Comparison of ENCODE assay signal across 1 cellular context in genomic region chr1:145972580-145972979, GRCh38.
TF ChIP-seq lines count a peak whose summit lies in the region.

No MANE protein-coding gene starts in this region.

TF ChIP-seq in HepG2, 621 proteins besides CTCF, POLR2A, EP300 and RAD21 (continued from another document and continues in another):
- TF ChIP-seq SAP130 (CRISPR knock-in tag; IDR thresholded peaks at IDR 0.05; ENCODE audit: low read depth) = peak; percentile 45; the same call in 1 of the 2 replicates
- peak; percentile 55; the same call in 1 of the 2 replicates for TF ChIP-seq NR2C2 (CRISPR knock-in tag; IDR thresholded peaks at IDR 0.05; ENCODE audit: borderline replicate concordance)
- TF ChIP-seq FOXJ3 (CRISPR knock-in tag; IDR thresholded peaks at IDR 0.05; ENCODE audit: borderline replicate concordance) = peak; percentile 66; the same call in 1 of the 2 replicates
- TF ChIP-seq RBM39 (IDR thresholded peaks at IDR 0.05; ENCODE audit: low read depth, low read length, poor library complexity, severe bottlenecking) = no peak
- peak; percentile 14; the same call in 1 of the 2 replicates for TF ChIP-seq ETV5 (CRISPR knock-in tag; IDR thresholded peaks at IDR 0.05; ENCODE audit: borderline replicate concordance)
- peak; percentile 83 for TF ChIP-seq ZBTB25 (CRISPR knock-in tag; IDR thresholded peaks at IDR 0.05)
- no peak for TF ChIP-seq FOXA1 (IDR thresholded peaks at IDR 0.05)
- peak; percentile 62 for TF ChIP-seq FOXA1 (CRISPR knock-in tag; IDR thresholded peaks at IDR 0.05)
- TF ChIP-seq PAXIP1 (CRISPR knock-in tag; conservative IDR thresholded peaks at IDR 0.05) = peak; percentile 65
- TF ChIP-seq SALL1 (CRISPR knock-in tag; IDR thresholded peaks at IDR 0.05) = peak; percentile 83
- TF ChIP-seq FOSL2 (CRISPR knock-in tag; IDR thresholded peaks at IDR 0.05) = peak; percentile 53; the same call in 1 of the 2 replicates
- TF ChIP-seq NR2F6 (IDR thresholded peaks at IDR 0.05) = no peak
- 0 out of 2 replicates have a peak, but pooled peaks have one; percentile 22 for TF ChIP-seq NR2F6 (CRISPR knock-in tag; IDR thresholded peaks at IDR 0.05)
- peak; percentile 59 for TF ChIP-seq BCL6 (CRISPR knock-in tag; IDR thresholded peaks at IDR 0.05)
- no peak for TF ChIP-seq EHMT2 (IDR thresholded peaks at IDR 0.05; ENCODE audit: borderline replicate concordance, low read depth, low read length)
- peak; percentile 62 for TF ChIP-seq RXRB (CRISPR knock-in tag; IDR thresholded peaks at IDR 0.05; ENCODE audit: borderline replicate concordance)
- peak; percentile 15; the same call in 1 of the 2 replicates for TF ChIP-seq ATF7 (IDR thresholded peaks at IDR 0.05)
- TF ChIP-seq ATF7 (CRISPR knock-in tag; IDR thresholded peaks at IDR 0.05) = no peak
- peak; percentile 63; the same call in 1 of the 2 replicates for TF ChIP-seq FOXP4 (CRISPR knock-in tag; IDR thresholded peaks at IDR 0.05)
- peak; percentile 49; the same call in 1 of the 2 replicates for TF ChIP-seq RARA (CRISPR knock-in tag; IDR thresholded peaks at IDR 0.05)
- TF ChIP-seq ELF3 (CRISPR knock-in tag; IDR thresholded peaks at IDR 0.05) = peak; percentile 30; the same call in 1 of the 2 replicates
- TF ChIP-seq HOXD1 (CRISPR knock-in tag; IDR thresholded peaks at IDR 0.05) = 0 out of 2 replicates have a peak, but pooled peaks have one; percentile 40
- TF ChIP-seq ZNF264 (CRISPR knock-in tag; IDR thresholded peaks at IDR 0.05) = no peak
- no peak for TF ChIP-seq ZNF180 (CRISPR knock-in tag; IDR thresholded peaks at IDR 0.05; ENCODE audit: borderline replicate concordance, low read depth)
- TF ChIP-seq ISX (CRISPR knock-in tag; conservative IDR thresholded peaks at IDR 0.05) = no peak
- TF ChIP-seq THAP7 (CRISPR knock-in tag; IDR thresholded peaks at IDR 0.05) = no peak
- TF ChIP-seq TMF1 (CRISPR knock-in tag; IDR thresholded peaks at IDR 0.05; ENCODE audit: low read depth) = no peak
- no peak for TF ChIP-seq DNMT3B (CRISPR knock-in tag; conservative IDR thresholded peaks at IDR 0.05)
- 0 out of 2 replicates have a peak, but pooled peaks have one; percentile 24 for TF ChIP-seq THRA (CRISPR knock-in tag; IDR thresholded peaks at IDR 0.05; ENCODE audit: borderline replicate concordance)
- no peak for TF ChIP-seq ZNF326 (CRISPR knock-in tag; IDR thresholded peaks at IDR 0.05; ENCODE audit: borderline replicate concordance)
- peak; percentile 90 for TF ChIP-seq ZNF362 (CRISPR knock-in tag; IDR thresholded peaks at IDR 0.05; ENCODE audit: borderline replicate concordance)
- peak; percentile 78; the same call in 1 of the 2 replicates for TF ChIP-seq FOXK1 (CRISPR knock-in tag; IDR thresholded peaks at IDR 0.05; ENCODE audit: borderline replicate concordance, low read depth)
- TF ChIP-seq CBX5 (CRISPR knock-in tag; IDR thresholded peaks at IDR 0.05; ENCODE audit: borderline replicate concordance) = peak; percentile 53; the same call in 1 of the 2 replicates
- 0 out of 2 replicates have a peak, but pooled peaks have one; percentile 37 for TF ChIP-seq KLF6 (CRISPR knock-in tag; IDR thresholded peaks at IDR 0.05)
- 0 out of 2 replicates have a peak, but pooled peaks have one; percentile 12 for TF ChIP-seq ZNF12 (CRISPR knock-in tag; IDR thresholded peaks at IDR 0.05)
- 0 out of 2 replicates have a peak, but pooled peaks have one; percentile 31 for TF ChIP-seq PHF21A (CRISPR knock-in tag; IDR thresholded peaks at IDR 0.05)
- TF ChIP-seq EED (CRISPR knock-in tag; IDR thresholded peaks at IDR 0.05) = no peak
- TF ChIP-seq FOXA3 (CRISPR knock-in tag; IDR thresholded peaks at IDR 0.05) = peak; percentile 77; the same call in 1 of the 2 replicates
- peak; percentile 53; the same call in 1 of the 2 replicates for TF ChIP-seq ZNF205 (CRISPR knock-in tag; IDR thresholded peaks at IDR 0.05)
- 0 out of 2 replicates have a peak, but pooled peaks have one; percentile 12 for TF ChIP-seq MNT (IDR thresholded peaks at IDR 0.05)
- peak; percentile 38; the same call in 1 of the 2 replicates for TF ChIP-seq ZGPAT (CRISPR knock-in tag; IDR thresholded peaks at IDR 0.05)
- TF ChIP-seq GABPB1 (CRISPR knock-in tag; IDR thresholded peaks at IDR 0.05) = 0 out of 2 replicates have a peak, but pooled peaks have one; percentile 31
- TF ChIP-seq HMG20A (CRISPR knock-in tag; IDR thresholded peaks at IDR 0.05; ENCODE audit: borderline replicate concordance) = peak; percentile 57
- TF ChIP-seq THAP11 (CRISPR knock-in tag; IDR thresholded peaks at IDR 0.05) = 0 out of 2 replicates have a peak, but pooled peaks have one; percentile 23
- TF ChIP-seq SMAD3 (CRISPR knock-in tag; IDR thresholded peaks at IDR 0.05) = peak; percentile 93
- peak; percentile 60; the same call in 1 of the 2 replicates for TF ChIP-seq ZNF710 (CRISPR knock-in tag; IDR thresholded peaks at IDR 0.05; ENCODE audit: borderline replicate concordance)
- 0 out of 2 replicates have a peak, but pooled peaks have one; percentile 31 for TF ChIP-seq IRF2 (CRISPR knock-in tag; IDR thresholded peaks at IDR 0.05)
- 0 out of 2 replicates have a peak, but pooled peaks have one; percentile 32 for TF ChIP-seq KDM3A (CRISPR knock-in tag; IDR thresholded peaks at IDR 0.05; ENCODE audit: low read depth)
- TF ChIP-seq AHR (CRISPR knock-in tag; IDR thresholded peaks at IDR 0.05) = no peak
- peak; percentile 76 for TF ChIP-seq NCOA2 (CRISPR knock-in tag; IDR thresholded peaks at IDR 0.05)
- TF ChIP-seq MIXL1 (CRISPR knock-in tag; IDR thresholded peaks at IDR 0.05) = 0 out of 2 replicates have a peak, but pooled peaks have one; percentile 29
- TF ChIP-seq ZNF547 (CRISPR knock-in tag; IDR thresholded peaks at IDR 0.05) = no peak
